Comparison of ENCODE assay signal across 8 cellular contexts in genomic region chr7:129611246-129612111, GRCh38. TPM values are rescaled to one million over a fixed set of nuclear protein-coding genes. Genes with fewer than 3 reads are reported as not detected.
DNase-seq lines count a peak whose midpoint lies in the region; ATAC-seq and TF ChIP-seq lines count a peak whose summit lies in the region.

NRF1 (plus strand) TSS chr7:129611720; CDS start chr7:129657352, 45,632 bp downstream.

- peaks cover 14% of the 10 kb centered on the region for H3K36me3 Mint-ChIP-seq in chondrocyte (ENCODE audit: low read depth)

- peak; percentile 77 for DNase-seq in AG09319 (ENCODE audit: extremely low read depth, low read depth)
- DNase-seq in NCI-H446 (lab: John Stamatoyannopoulos, UW): peak; percentile 16 to 89
- DNase-seq in activated CD4-positive, alpha-beta T cell treated with anti-CD3 and anti-CD28 coated beads for 24 hours (ENCODE audit: low read depth in 2 of 2): peak; percentile 85 to 89
- peak; percentile 95 for DNase-seq in chondrocyte (ENCODE audit: low spot score)
- peak; percentile 95 for DNase-seq in kidney tubule cell (ENCODE audit: low spot score)
- DNase-seq in stimulated activated CD4-positive, alpha-beta T cell treated with anti-CD3 and anti-CD28 coated beads, Interleukin-1b, Interleukin-23, amount 100 ng/mL, for 1 hour (ENCODE audit: low read depth in 2 of 2): peak; percentile 79 to 89

- H3K4me1 Mint-ChIP-seq in chondrocyte (ENCODE audit: low read depth): peaks cover 44% of the 10 kb centered on the region

- no peak; the same call in 1 of the 2 replicates for TF ChIP-seq CTCF in AG09319 (IDR thresholded peaks at IDR 0.05; ENCODE audit: low read depth, low read length)
- TF ChIP-seq CTCF in chondrocyte (IDR thresholded peaks at IDR 0.05): peak; percentile 35

- peak within 1 kb of the TSS; percentile 89 for H3K4me3 Mint-ChIP-seq in chondrocyte (ENCODE audit: unreplicated experiment)

- H3K27me3 Mint-ChIP-seq in chondrocyte (ENCODE audit: low read depth): no peaks in the 10 kb centered on the region

- peak; percentile 77 for ATAC-seq in GM18907 (IDR thresholded peaks at IDR 0.05; ENCODE audit: unreplicated experiment)
- peak; percentile 71 for ATAC-seq in HG03159 (IDR thresholded peaks at IDR 0.05; ENCODE audit: unreplicated experiment)

- H3K27ac Mint-ChIP-seq in chondrocyte (ENCODE audit: unreplicated experiment): peak within 1 kb of the TSS; percentile 92

- H3K9me3 Mint-ChIP-seq in chondrocyte (ENCODE audit: low read depth): no peaks in the 10 kb centered on the region

RNA-seq across cellular contexts. Expression of gene NRF1, which starts in this region (rescaled TPM):
- total RNA-seq in chondrocyte: 10.3 to 13.3 TPM (median 12.3 TPM) in 3 replicates

Comparison
In these comparisons a context has a peak if more than half of its experiments do, and no peak if none do; other contexts are left out.
1. Peak in every context shown above with its lines: DNase-seq and ATAC-seq.